In genomic region chr14:87052646-87053225, GRCh38 we compare ENCODE assay signal across 22 cellular contexts.
DNase-seq lines count a peak whose midpoint lies in the region; ATAC-seq and TF ChIP-seq lines count a peak whose summit lies in the region.
"Had no signal": no experiment of that assay in that cellular context is flagged by ENCODE, and none has a peak within 500 bp of the region (broad histone marks: within the 10 kb centered on the region; RNA-seq: fewer than 3 reads in every experiment).

No MANE protein-coding gene starts in this region.

- H3K4me3 ChIP-seq in mesenchymal stem cell (ENCODE audit: insufficient read depth in 1 of 2, low read depth in 1 of 2, low read length in 2 of 2): no peak overlapping the region
- H3K4me3 ChIP-seq: SK-N-MC had no signal

- no peak overlapping the region for H3K4ac ChIP-seq in mesenchymal stem cell (ENCODE audit: low read depth in 1 of 2, low read length in 2 of 2)

- H3K27me3 ChIP-seq in mesenchymal stem cell (ENCODE audit: control insufficient read depth in 1 of 2, insufficient read depth in 1 of 2, low read length in 2 of 2): no peaks in the 10 kb centered on the region

- no peak overlapping the region for H3K4me2 ChIP-seq in mesenchymal stem cell (ENCODE audit: low read length, poor library complexity, severe bottlenecking)
- H3K4me2 ChIP-seq: KMS-11 had no signal

- DNase-seq in Ammon's horn (ENCODE audit: low spot score) (peak; percentile 71), NCI-H1694 treated with DMSO at 0.1 percent for 48 hours (lab: John Stamatoyannopoulos, UW) (peak; percentile 100), NCI-H82 treated with DMSO at 0.1 percent for 48 hours (lab: John Stamatoyannopoulos, UW; ENCODE audit: unreplicated experiment) (peak; percentile 70), mesenchymal stem cell (peak; percentile 3), osteocyte (ENCODE audit: extremely low spot score, unreplicated experiment) (no peak)
- DNase-seq: AML-193; GF-D8; NCI-H1048; NCI-H1436 treated with DMSO at 0.1 percent for 48 hours; NCI-H2081; NCI-H2227 treated with DMSO at 0.1 percent for 48 hours; NCI-H526; NK-92 treated with Interleukin-12 subunit alpha and Interleukin-12 subunit beta, amount 100 ng/mL, for 24 hours; Right ventricle myocardium superior had no signal

- no peak overlapping the region for H2BK5ac ChIP-seq in mesenchymal stem cell (ENCODE audit: low read depth, low read length, poor library complexity, severe bottlenecking)

- H3K79me1 ChIP-seq in mesenchymal stem cell (replicated peaks; ENCODE audit: low read length, poor library complexity, severe bottlenecking): no peaks in the 10 kb centered on the region

- H3K27ac Mint-ChIP-seq in osteocyte (ENCODE audit: unreplicated experiment): no peak overlapping the region
- H3K27ac Mint-ChIP-seq: CD14-positive monocyte had no signal

- no peak overlapping the region for H2AK5ac ChIP-seq in mesenchymal stem cell (ENCODE audit: low read length, severe bottlenecking)

- no peak overlapping the region for H2AFZ ChIP-seq in mesenchymal stem cell (ENCODE audit: low read depth, low read length)

- no peaks in the 10 kb centered on the region for H3K27me3 Mint-ChIP-seq in osteocyte (ENCODE audit: unreplicated experiment)

- no CpG with 5 or more reads among the region's 1 CpG for WGBS in mesenchymal stem cell

- H2BK12ac ChIP-seq in mesenchymal stem cell (ENCODE audit: low read length in 2 of 2): no peak overlapping the region

- H3K4me1 ChIP-seq in mesenchymal stem cell (ENCODE audit: control insufficient read depth, insufficient read depth, low read depth, low read length): no peaks in the 10 kb centered on the region

- H3K36me3 Mint-ChIP-seq in osteocyte (ENCODE audit: unreplicated experiment): no peaks in the 10 kb centered on the region
- H3K36me3 Mint-ChIP-seq: CD14-positive monocyte had no signal

- no peak for ATAC-seq in GM19452 (IDR thresholded peaks at IDR 0.05; ENCODE audit: unreplicated experiment)
- ATAC-seq in HG03469 (IDR thresholded peaks at IDR 0.05; ENCODE audit: unreplicated experiment): no peak
- no peak for ATAC-seq in HG02642 (IDR thresholded peaks at IDR 0.05; ENCODE audit: poor library complexity, unreplicated experiment)

- H3K4me1 Mint-ChIP-seq in osteocyte (ENCODE audit: unreplicated experiment): no peaks in the 10 kb centered on the region
- H3K4me1 Mint-ChIP-seq: CD14-positive monocyte had no signal

- no peak overlapping the region for H3K27ac ChIP-seq in mesenchymal stem cell (ENCODE audit: low read length, poor library complexity, severe bottlenecking)
- H3K27ac ChIP-seq: 22Rv1, HL-60, KMS-11, SK-N-MC had no signal

- no peak overlapping the region for H3K9ac ChIP-seq in mesenchymal stem cell (ENCODE audit: low read length)
- H3K9ac ChIP-seq: KMS-11 had no signal

- H3K18ac ChIP-seq in mesenchymal stem cell (ENCODE audit: low read depth in 1 of 2, low read length in 2 of 2): peak overlapping the region in 1 of 2 experiments; percentile 7

- H2BK120ac ChIP-seq in mesenchymal stem cell (ENCODE audit: low read depth, low read length): no peak overlapping the region

- no peaks in the 10 kb centered on the region for H3K9me3 ChIP-seq in mesenchymal stem cell (ENCODE audit: control insufficient read depth, low read length)

- no peak for TF ChIP-seq CTCF in osteocyte (IDR thresholded peaks at IDR 0.05)

- H3K9me3 Mint-ChIP-seq in osteocyte (ENCODE audit: unreplicated experiment): no peaks in the 10 kb centered on the region
- H3K9me3 Mint-ChIP-seq: CD14-positive monocyte had no signal

- H4K91ac ChIP-seq in mesenchymal stem cell (ENCODE audit: low read length): no peak overlapping the region

- no peak overlapping the region for H3K4me3 Mint-ChIP-seq in osteocyte (ENCODE audit: unreplicated experiment)
- H3K4me3 Mint-ChIP-seq: CD14-positive monocyte had no signal

- no peaks in the 10 kb centered on the region for H3K36me3 ChIP-seq in mesenchymal stem cell (ENCODE audit: control insufficient read depth in 1 of 2, insufficient read depth in 2 of 2, low read depth in 1 of 2, low read length in 2 of 2)

- H3K23ac ChIP-seq in mesenchymal stem cell (ENCODE audit: low read length in 2 of 2): no peak overlapping the region

- no peak overlapping the region for H2BK15ac ChIP-seq in mesenchymal stem cell (ENCODE audit: low read depth, poor library complexity, severe bottlenecking)

- no peak overlapping the region for H4K8ac ChIP-seq in mesenchymal stem cell (ENCODE audit: low read length)

- no peak overlapping the region for H3K14ac ChIP-seq in mesenchymal stem cell (ENCODE audit: low read length in 2 of 2)
